Comparison of ENCODE assay signal across 8 cellular contexts in genomic region chr21:45266518-45267389, GRCh38. TPM values are rescaled to one million over a fixed set of nuclear protein-coding genes. Genes with fewer than 3 reads are reported as not detected.
DNase-seq lines count a peak whose midpoint lies in the region; ATAC-seq and TF ChIP-seq lines count a peak whose summit lies in the region.

No MANE protein-coding gene starts in this region.

- H3K27ac Mint-ChIP-seq in T-helper 2 cell treated with Interferon-gamma antibody and Interleukin-4, amounts not matched to agents 5 μg/mL and 100 μg/mL, for 36 hours: peak overlapping the region; percentile 75
- no peak overlapping the region for H3K27ac Mint-ChIP-seq in activated T-helper 2 cell treated with anti-CD3 and anti-CD28 coated beads, Interferon-gamma antibody, Interleukin-2, Interleukin-4, amounts not matched to agents 10 μg/mL and 5 μg/mL and 100 μg/mL, durations not matched to agents 14 hours and 24 hours and 36 hours
- H3K27ac Mint-ChIP-seq in stimulated activated naive B cell treated with anti-CD40 and anti-IgM and Interleukin-4, amounts not matched to agents 10 μg/mL and 1 μg/mL and 100 μg/mL, for 72 hours: peak overlapping the region; percentile 67

- TF ChIP-seq CTCF in lower lobe of right lung (IDR thresholded peaks at IDR 0.05): no peak

- peaks cover 78% of the 10 kb centered on the region for H3K36me3 ChIP-seq in lower lobe of right lung

- H3K4me3 Mint-ChIP-seq in T-helper 2 cell treated with Interferon-gamma antibody and Interleukin-4, amounts not matched to agents 5 μg/mL and 100 μg/mL, for 36 hours: peak overlapping the region; percentile 16
- no peak overlapping the region for H3K4me3 Mint-ChIP-seq in activated T-helper 2 cell treated with anti-CD3 and anti-CD28 coated beads, Interferon-gamma antibody, Interleukin-2, Interleukin-4, amounts not matched to agents 10 μg/mL and 5 μg/mL and 100 μg/mL, durations not matched to agents 14 hours and 24 hours and 36 hours (ENCODE audit: low read depth)
- no peak overlapping the region for H3K4me3 Mint-ChIP-seq in stimulated activated naive B cell treated with anti-CD40 and anti-IgM and Interleukin-4, amounts not matched to agents 10 μg/mL and 1 μg/mL and 100 μg/mL, for 72 hours

- H3K36me3 Mint-ChIP-seq in T-helper 2 cell treated with Interferon-gamma antibody and Interleukin-4, amounts not matched to agents 5 μg/mL and 100 μg/mL, for 36 hours (ENCODE audit: low read depth): peaks cover 28% of the 10 kb centered on the region
- peaks cover 37% of the 10 kb centered on the region for H3K36me3 Mint-ChIP-seq in activated T-helper 2 cell treated with anti-CD3 and anti-CD28 coated beads, Interferon-gamma antibody, Interleukin-2, Interleukin-4, amounts not matched to agents 10 μg/mL and 5 μg/mL and 100 μg/mL, durations not matched to agents 14 hours and 24 hours and 36 hours (ENCODE audit: low read depth)
- H3K36me3 Mint-ChIP-seq in stimulated activated naive B cell treated with anti-CD40 and anti-IgM and Interleukin-4, amounts not matched to agents 10 μg/mL and 1 μg/mL and 100 μg/mL, for 72 hours: peaks cover 20 to 49% of the 10 kb centered on the region in 2 donors

- peak; percentile 35 for DNase-seq in T-helper 2 cell treated with Interferon-gamma antibody and Interleukin-4, amounts not matched to agents 5 μg/mL and 100 μg/mL, for 36 hours (ENCODE audit: low spot score)
- DNase-seq in activated T-helper 2 cell treated with anti-CD3 and anti-CD28 coated beads, Interferon-gamma antibody, Interleukin-2, Interleukin-4, amounts not matched to agents 10 μg/mL and 5 μg/mL and 100 μg/mL, durations not matched to agents 14 hours and 24 hours and 36 hours (ENCODE audit: low spot score): peak; percentile 52
- no peak for DNase-seq in lower lobe of right lung
- DNase-seq in stimulated activated naive B cell treated with anti-CD40 and anti-IgM and Interleukin-4, amounts not matched to agents 10 μg/mL and 1 μg/mL and 100 μg/mL, for 72 hours: no peak
- no peak for DNase-seq in NCI-H774 (lab: John Stamatoyannopoulos, UW)
- no peak for DNase-seq in cerebellum (ENCODE audit: low spot score)

- no peaks in the 10 kb centered on the region for H3K4me1 ChIP-seq in lower lobe of right lung

- intact Hi-C loops in activated T-helper 2 cell treated with anti-CD3 and anti-CD28 coated beads, Interferon-gamma antibody, Interleukin-2, Interleukin-4, amounts not matched to agents 10 μg/mL and 5 μg/mL and 100 μg/mL, durations not matched to agents 14 hours and 24 hours and 36 hours (cut with micrococcal nuclease): no loop called here
- intact Hi-C loops in lower lobe of right lung (cut with DNase I): no loop called here

- peaks cover 14% of the 10 kb centered on the region for H3K4me1 Mint-ChIP-seq in T-helper 2 cell treated with Interferon-gamma antibody and Interleukin-4, amounts not matched to agents 5 μg/mL and 100 μg/mL, for 36 hours (ENCODE audit: low read depth)
- peaks cover 14% of the 10 kb centered on the region for H3K4me1 Mint-ChIP-seq in activated T-helper 2 cell treated with anti-CD3 and anti-CD28 coated beads, Interferon-gamma antibody, Interleukin-2, Interleukin-4, amounts not matched to agents 10 μg/mL and 5 μg/mL and 100 μg/mL, durations not matched to agents 14 hours and 24 hours and 36 hours (ENCODE audit: low read depth)
- H3K4me1 Mint-ChIP-seq in stimulated activated naive B cell treated with anti-CD40 and anti-IgM and Interleukin-4, amounts not matched to agents 10 μg/mL and 1 μg/mL and 100 μg/mL, for 72 hours: peaks cover 6% of the 10 kb centered on the region in 2 donors

- peak; percentile 44 to 66 for ATAC-seq in lower lobe of right lung
- ATAC-seq in stimulated activated naive B cell treated with anti-CD40 and anti-IgM and Interleukin-4, amounts not matched to agents 10 μg/mL and 1 μg/mL and 100 μg/mL, for 72 hours (replicated peaks): peak; percentile 36 to 78
- ATAC-seq in GM19397 (IDR thresholded peaks at IDR 0.05; ENCODE audit: unreplicated experiment): no peak
- no peak for ATAC-seq in GM18861 (IDR thresholded peaks at IDR 0.05; ENCODE audit: unreplicated experiment)

- no peak overlapping the region for H3K27ac ChIP-seq in lower lobe of right lung

- no peak overlapping the region for H3K4me3 ChIP-seq in lower lobe of right lung

- H3K9me3 Mint-ChIP-seq in T-helper 2 cell treated with Interferon-gamma antibody and Interleukin-4, amounts not matched to agents 5 μg/mL and 100 μg/mL, for 36 hours: no peaks in the 10 kb centered on the region
- no peaks in the 10 kb centered on the region for H3K9me3 Mint-ChIP-seq in activated T-helper 2 cell treated with anti-CD3 and anti-CD28 coated beads, Interferon-gamma antibody, Interleukin-2, Interleukin-4, amounts not matched to agents 10 μg/mL and 5 μg/mL and 100 μg/mL, durations not matched to agents 14 hours and 24 hours and 36 hours
- H3K9me3 Mint-ChIP-seq in stimulated activated naive B cell treated with anti-CD40 and anti-IgM and Interleukin-4, amounts not matched to agents 10 μg/mL and 1 μg/mL and 100 μg/mL, for 72 hours: peaks cover 4 to 8% of the 10 kb centered on the region in 2 donors

- H3K27me3 ChIP-seq in lower lobe of right lung (ENCODE audit: low read depth): no peaks in the 10 kb centered on the region

- no peaks in the 10 kb centered on the region for H3K27me3 Mint-ChIP-seq in T-helper 2 cell treated with Interferon-gamma antibody and Interleukin-4, amounts not matched to agents 5 μg/mL and 100 μg/mL, for 36 hours (ENCODE audit: low read depth)
- H3K27me3 Mint-ChIP-seq in activated T-helper 2 cell treated with anti-CD3 and anti-CD28 coated beads, Interferon-gamma antibody, Interleukin-2, Interleukin-4, amounts not matched to agents 10 μg/mL and 5 μg/mL and 100 μg/mL, durations not matched to agents 14 hours and 24 hours and 36 hours (ENCODE audit: low read depth): no peaks in the 10 kb centered on the region
- no peaks in the 10 kb centered on the region for H3K27me3 Mint-ChIP-seq in stimulated activated naive B cell treated with anti-CD40 and anti-IgM and Interleukin-4, amounts not matched to agents 10 μg/mL and 1 μg/mL and 100 μg/mL, for 72 hours

- peaks cover 5% of the 10 kb centered on the region for H3K9me3 ChIP-seq in lower lobe of right lung

RNA-seq across cellular contexts. Expression of gene POFUT2, which starts 20.9 kb away (rescaled TPM):
- total RNA-seq in activated T-helper 2 cell treated with anti-CD3 and anti-CD28 coated beads, Interferon-gamma antibody, Interleukin-2, Interleukin-4, amounts not matched to agents 10 μg/mL and 5 μg/mL and 100 μg/mL, durations not matched to agents 14 hours and 24 hours and 36 hours: 14.1 and 16.1 TPM in 2 replicates
- 29.1 TPM for total RNA-seq in lower lobe of right lung
- 14.2 TPM for total RNA-seq in cerebellum

Comparison
In these comparisons a context has a peak if more than half of its experiments do, and no peak if none do; other contexts are left out.
1. DNase-seq: peak in T-helper 2 cell treated with Interferon-gamma antibody and Interleukin-4, amounts not matched to agents 5 μg/mL and 100 μg/mL, for 36 hours (single experiment) and activated T-helper 2 cell treated with anti-CD3 and anti-CD28 coated beads, Interferon-gamma antibody, Interleukin-2, Interleukin-4, amounts not matched to agents 10 μg/mL and 5 μg/mL and 100 μg/mL, durations not matched to agents 14 hours and 24 hours and 36 hours (single experiment); none in lower lobe of right lung (single experiment), stimulated activated naive B cell treated with anti-CD40 and anti-IgM and Interleukin-4, amounts not matched to agents 10 μg/mL and 1 μg/mL and 100 μg/mL, for 72 hours (single experiment), NCI-H774 (single experiment) and cerebellum (single experiment).
2. ATAC-seq: peak in lower lobe of right lung (2 of 2) and stimulated activated naive B cell treated with anti-CD40 and anti-IgM and Interleukin-4, amounts not matched to agents 10 μg/mL and 1 μg/mL and 100 μg/mL, for 72 hours (2 of 2); none in GM19397 (single experiment) and GM18861 (single experiment).